In the genomic region with DNA sequence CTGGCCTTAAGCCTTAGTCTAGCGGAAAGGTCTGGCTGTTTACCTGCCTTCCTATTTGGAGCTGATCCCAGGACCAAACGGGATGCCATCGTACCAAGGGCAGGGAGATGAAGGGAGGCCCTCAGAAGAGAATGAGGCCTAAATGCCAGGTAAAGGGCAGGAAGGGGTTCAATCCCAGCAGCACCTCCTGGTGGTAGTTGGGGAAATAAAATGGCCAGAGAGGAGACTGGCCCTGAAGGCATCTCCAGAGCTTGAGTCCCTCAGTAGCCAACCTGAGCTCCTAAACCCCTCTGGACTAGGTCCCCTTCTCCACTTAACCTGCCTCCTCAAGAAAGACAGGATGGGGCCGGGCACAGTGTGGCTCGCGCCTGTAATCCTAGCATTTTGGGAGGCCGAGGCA, we compare ENCODE assay signal across 28 cellular contexts. TPM values are rescaled to one million over a fixed set of nuclear protein-coding genes. Genes with fewer than 3 reads are reported as not detected.
DNase-seq lines count a peak whose midpoint lies in the region; ATAC-seq and TF ChIP-seq lines count a peak whose summit lies in the region.
"Had no signal": no experiment of that assay in that cellular context is flagged by ENCODE, and none has a peak within 500 bp of the region (broad histone marks: within the 10 kb centered on the region; RNA-seq: fewer than 3 reads in every experiment).

No MANE protein-coding gene starts in this region.

- H3K4me2 ChIP-seq in DOHH2 (ENCODE audit: low read length) = no peak overlapping the region

- no peak overlapping the region for H3K9ac ChIP-seq in liver (ENCODE audit: low read depth in 1 of 2, low read length in 2 of 2)
- H3K9ac ChIP-seq: GM23248 had no signal

- peaks cover 3% of the 10 kb centered on the region; the same call in 1 of the 2 replicates for H3K9me3 ChIP-seq in DOHH2 (ENCODE audit: control insufficient read depth, insufficient read depth, low read length)
- peaks cover 0 to 4% (median 0%) of the 10 kb centered on the region in 4 donors for H3K9me3 ChIP-seq in liver (ENCODE audit: control insufficient read depth in 4 of 4, low read length in 3 of 4)
- H3K9me3 ChIP-seq: gastroesophageal sphincter, suprapubic skin had no signal

- no peaks in the 10 kb centered on the region for H3K36me3 ChIP-seq in DOHH2 (ENCODE audit: control insufficient read depth, low read length)
- H3K36me3 ChIP-seq in liver (ENCODE audit: control insufficient read depth in 4 of 4, insufficient read depth in 3 of 4, low read depth in 1 of 4, low read length in 3 of 4) = no peaks in the 10 kb centered on the region
- H3K36me3 ChIP-seq: suprapubic skin had no signal

- DNase-seq in posterior cingulate gyrus (no peak), NCI-H510A (lab: John Stamatoyannopoulos, UW) (no peak)
- DNase-seq: activated CD4-positive, alpha-beta T cell treated with anti-CD3 and anti-CD28 coated beads for 48 hours; activated CD8-positive, alpha-beta memory T cell treated with anti-CD3 and anti-CD28 coated beads for 24 hours; activated effector memory CD4-positive, alpha-beta T cell treated with Interleukin-2 at 50 U/mL for 16 hours; activated T-cell treated with anti-CD3 and anti-CD28 coated beads for 4 hours; amygdala; DMS79 treated with DMSO at 0.1 percent for 48 hours; GM23248; KG1; naive thymus-derived CD4-positive, alpha-beta T cell; NCI-H1436; NCI-H2081 treated with DMSO at 0.1 percent for 48 hours; NCI-H226; NCI-H748 treated with DMSO at 0.1 percent for 48 hours; nucleus accumbens; SHP77 treated with DMSO at 0.1 percent for 48 hours; stimulated activated naive CD4-positive, alpha-beta T cell treated with Interleukin-2 at 50 U/mL for 16 hours; upper lobe of left lung had no signal

- peaks cover 5% of the 10 kb centered on the region for H3K4me1 ChIP-seq in DOHH2 (ENCODE audit: control insufficient read depth, low read length)
- no peaks in the 10 kb centered on the region for H3K4me1 ChIP-seq in liver (ENCODE audit: control insufficient read depth in 4 of 4, insufficient read depth in 4 of 4, low read length in 3 of 4)
- H3K4me1 ChIP-seq: gastroesophageal sphincter, suprapubic skin, upper lobe of left lung had no signal

- TF ChIP-seq CTCF in DOHH2 (IDR thresholded peaks at IDR 0.05; ENCODE audit: low read depth, low read length, poor library complexity, severe bottlenecking) (peak; percentile 13), GM12875 (IDR thresholded peaks at IDR 0.05; ENCODE audit: borderline replicate concordance, insufficient read depth, low read depth, low read length) (peak; percentile 18; the same call in 1 of the 2 replicates), WI38 (IDR thresholded peaks at IDR 0.05; ENCODE audit: low read depth, low read length) (0 out of 2 replicates have a peak, but pooled peaks have one; percentile 8), liver (IDR thresholded peaks at IDR 0.05; ENCODE audit: low read depth, low read length, missing input control) (peak; percentile 4)

- no peak for ATAC-seq in GM21360 (IDR thresholded peaks at IDR 0.05; ENCODE audit: unreplicated experiment)
- ATAC-seq: activated naive CD4-positive, alpha-beta T cell treated with anti-CD3 and anti-CD28 coated beads, Interleukin-2, amount 50 U/mL, for 72 hours; gastroesophageal sphincter; naive thymus-derived CD4-positive, alpha-beta T cell had no signal

- no peaks in the 10 kb centered on the region for H4K20me1 ChIP-seq in DOHH2 (ENCODE audit: control insufficient read depth, insufficient read depth, low read depth, low read length)

- H3K79me2 ChIP-seq in DOHH2 (ENCODE audit: control insufficient read depth, low read length) = no peaks in the 10 kb centered on the region

- no peaks in the 10 kb centered on the region for H3F3A ChIP-seq in DOHH2 (ENCODE audit: control insufficient read depth, insufficient read depth)

- no peaks in the 10 kb centered on the region for H3K9me2 ChIP-seq in DOHH2 (replicated peaks; ENCODE audit: control insufficient read depth, low read length)

- intact Hi-C loops in posterior cingulate gyrus (cut with DNase I) = no loop called here

- WGBS in liver = 88% methylated on average over 7 of the region's 7 CpGs

- no peak overlapping the region for H3K4me3 ChIP-seq in DOHH2 (ENCODE audit: low read length)
- no peak overlapping the region for H3K4me3 ChIP-seq in GM12875 (ENCODE audit: low read depth, low read length)
- no peak overlapping the region for H3K4me3 ChIP-seq in WI38 (ENCODE audit: low read depth, low read length)
- no peak overlapping the region for H3K4me3 ChIP-seq in liver (ENCODE audit: low read depth in 1 of 3, low read length in 3 of 3)
- H3K4me3 ChIP-seq: gastroesophageal sphincter, GM23248, lung, suprapubic skin, upper lobe of left lung had no signal

- H3K27me3 ChIP-seq in DOHH2 (ENCODE audit: control insufficient read depth, low read length) (no peaks in the 10 kb centered on the region), liver (ENCODE audit: control insufficient read depth in 4 of 4, insufficient read depth in 4 of 4, low read length in 3 of 4) (no peaks in the 10 kb centered on the region)
- H3K27me3 ChIP-seq: gastroesophageal sphincter, suprapubic skin, upper lobe of left lung had no signal

- no peak overlapping the region for H3K27ac ChIP-seq in DOHH2 (ENCODE audit: low read depth, low read length)
- H3K27ac ChIP-seq in liver (ENCODE audit: low read depth in 1 of 2, low read length in 2 of 2) = no peak overlapping the region
- H3K27ac ChIP-seq: gastroesophageal sphincter, GM23248, suprapubic skin, upper lobe of left lung had no signal

- TF ChIP-seq RAD21 in liver (IDR thresholded peaks at IDR 0.05) = no peak

TF ChIP-seq in liver, 16 proteins besides CTCF, POLR2A, EP300 and RAD21:
- TF ChIP-seq, protein P1, sequence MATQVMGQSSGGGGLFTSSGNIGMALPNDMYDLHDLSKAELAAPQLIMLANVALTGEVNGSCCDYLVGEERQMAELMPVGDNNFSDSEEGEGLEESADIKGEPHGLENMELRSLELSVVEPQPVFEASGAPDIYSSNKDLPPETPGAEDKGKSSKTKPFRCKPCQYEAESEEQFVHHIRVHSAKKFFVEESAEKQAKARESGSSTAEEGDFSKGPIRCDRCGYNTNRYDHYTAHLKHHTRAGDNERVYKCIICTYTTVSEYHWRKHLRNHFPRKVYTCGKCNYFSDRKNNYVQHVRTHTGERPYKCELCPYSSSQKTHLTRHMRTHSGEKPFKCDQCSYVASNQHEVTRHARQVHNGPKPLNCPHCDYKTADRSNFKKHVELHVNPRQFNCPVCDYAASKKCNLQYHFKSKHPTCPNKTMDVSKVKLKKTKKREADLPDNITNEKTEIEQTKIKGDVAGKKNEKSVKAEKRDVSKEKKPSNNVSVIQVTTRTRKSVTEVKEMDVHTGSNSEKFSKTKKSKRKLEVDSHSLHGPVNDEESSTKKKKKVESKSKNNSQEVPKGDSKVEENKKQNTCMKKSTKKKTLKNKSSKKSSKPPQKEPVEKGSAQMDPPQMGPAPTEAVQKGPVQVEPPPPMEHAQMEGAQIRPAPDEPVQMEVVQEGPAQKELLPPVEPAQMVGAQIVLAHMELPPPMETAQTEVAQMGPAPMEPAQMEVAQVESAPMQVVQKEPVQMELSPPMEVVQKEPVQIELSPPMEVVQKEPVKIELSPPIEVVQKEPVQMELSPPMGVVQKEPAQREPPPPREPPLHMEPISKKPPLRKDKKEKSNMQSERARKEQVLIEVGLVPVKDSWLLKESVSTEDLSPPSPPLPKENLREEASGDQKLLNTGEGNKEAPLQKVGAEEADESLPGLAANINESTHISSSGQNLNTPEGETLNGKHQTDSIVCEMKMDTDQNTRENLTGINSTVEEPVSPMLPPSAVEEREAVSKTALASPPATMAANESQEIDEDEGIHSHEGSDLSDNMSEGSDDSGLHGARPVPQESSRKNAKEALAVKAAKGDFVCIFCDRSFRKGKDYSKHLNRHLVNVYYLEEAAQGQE (IDR thresholded peaks at IDR 0.05) = no peak
- TF ChIP-seq NR2F2 (IDR thresholded peaks at IDR 0.05) = no peak
- no peak for TF ChIP-seq EGR1 (IDR thresholded peaks at IDR 0.05; ENCODE audit: low read depth in 2 of 2)
- TF ChIP-seq FOXA1 (IDR thresholded peaks at IDR 0.05) = no peak

RNA-seq across cellular contexts. Expression of gene KDM5C, which starts 53.7 kb away (rescaled TPM):
- 10 to 100 TPM; 39.2 to 74.7 TPM for total RNA-seq in liver
- 10 to 100 TPM; 14.7 to 14.8 TPM for polyA plus RNA-seq in liver
